17 cellular contexts compared by ENCODE assay signal in the genomic region with DNA sequence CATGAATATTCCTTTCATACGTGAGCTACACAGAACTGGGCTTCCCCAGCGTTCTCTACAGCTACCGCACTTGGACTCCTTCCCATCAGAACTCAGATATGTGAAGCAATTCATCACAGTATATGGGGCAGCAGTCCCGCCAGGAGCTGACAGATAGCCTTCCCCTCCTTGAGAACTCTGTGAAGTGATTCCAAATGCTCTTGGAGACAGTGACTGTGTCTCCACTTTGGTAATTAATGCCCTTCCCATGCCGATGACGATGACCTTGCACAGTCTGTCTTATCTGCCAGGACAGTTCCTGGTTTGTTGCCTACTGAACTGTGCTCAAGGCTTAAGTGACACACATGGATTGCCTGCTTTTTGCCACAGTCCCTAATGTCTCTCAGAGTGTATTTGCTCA.
A peak's percentile ranks its signal among the peaks of the same experiment; 100 is the strongest.
DNase-seq lines count a peak whose midpoint lies in the region; ATAC-seq and TF ChIP-seq lines count a peak whose summit lies in the region.
"Had no signal": no experiment of that assay in that cellular context is flagged by ENCODE, and none has a peak within 500 bp of the region (broad histone marks: within the 10 kb centered on the region; RNA-seq: fewer than 3 reads in every experiment).

No MANE protein-coding gene starts in this region.

- 67 to 69% methylated on average over 6 of the region's 6 CpGs for WGBS in sigmoid colon, 2 donors

- H3K9me3 ChIP-seq in CD8-positive, alpha-beta T cell (ENCODE audit: low read length), result no peaks in the 10 kb centered on the region
- H3K9me3 ChIP-seq in sigmoid colon, result no peaks in the 10 kb centered on the region

- no peak for TF ChIP-seq CTCF in CD8-positive, alpha-beta T cell (IDR thresholded peaks at IDR 0.05)
- no peak for TF ChIP-seq CTCF in sigmoid colon (IDR thresholded peaks at IDR 0.05)

- no peaks in the 10 kb centered on the region for H3K9me3 Mint-ChIP-seq in CD8-positive, alpha-beta T cell
- H3K9me3 Mint-ChIP-seq: activated B cell treated with CpG ODN at 0.5 μM for 24 hours, endodermal cell had no signal

- peaks cover 81% of the 10 kb centered on the region for H3K36me3 Mint-ChIP-seq in CD8-positive, alpha-beta T cell

- no peak for TF ChIP-seq EP300 in sigmoid colon (IDR thresholded peaks at IDR 0.05)

- no peak for TF ChIP-seq POLR2A in sigmoid colon (IDR thresholded peaks at IDR 0.05)

- H3K4me1 ChIP-seq in CD8-positive, alpha-beta T cell (ENCODE audit: insufficient read depth, low read length), result peaks cover 26% of the 10 kb centered on the region
- H3K4me1 ChIP-seq in sigmoid colon, result peaks cover 0 to 7% (median 3%) of the 10 kb centered on the region in 4 donors

- ATAC-seq in CD8-positive, alpha-beta T cell, result no peak
- ATAC-seq in left colon (peak; percentile 57), HG03280 (IDR thresholded peaks at IDR 0.05; ENCODE audit: unreplicated experiment) (no peak), HG03135 (IDR thresholded peaks at IDR 0.05; ENCODE audit: unreplicated experiment) (no peak)
- ATAC-seq: activated CD8-positive, alpha-beta memory T cell treated with anti-CD3 and anti-CD28 coated beads, Interleukin-2, amount 10 ng/mL, durations not matched to agents 7 days and 5 days; Panc1 had no signal

- POLR2A ChIA-PET in CD8-positive, alpha-beta T cell (lab: Charles Lee), result no interaction called here

- peak overlapping the region; percentile 64 for H3K27ac Mint-ChIP-seq in CD8-positive, alpha-beta T cell
- H3K27ac Mint-ChIP-seq: activated B cell treated with CpG ODN at 0.5 μM for 24 hours; activated CD8-positive, alpha-beta memory T cell treated with anti-CD3 and anti-CD28 coated beads, Interleukin-2, amount 10 ng/mL, durations not matched to agents 7 days and 5 days; endodermal cell had no signal

- peaks cover 25% of the 10 kb centered on the region for H3K36me3 ChIP-seq in CD8-positive, alpha-beta T cell (ENCODE audit: insufficient read depth, low read length)
- no peaks in the 10 kb centered on the region for H3K36me3 ChIP-seq in sigmoid colon

- CTCF ChIA-PET in CD8-positive, alpha-beta T cell (lab: Charles Lee), result interaction anchor here (0.7 to 1.8 kb wide), 4 partner anchors 12 to 343 kb away, joined by 3 to 6 read pairs (median 4); a partner anchor contains a TSS

- no peak for DNase-seq in CD8-positive, alpha-beta T cell
- DNase-seq in cerebellar cortex (ENCODE audit: low spot score), result peak; percentile 68
- DNase-seq in left colon, result no peak
- DNase-seq in sigmoid colon, result peak; percentile 70
- DNase-seq in hippocampal formation (lab: John Stamatoyannopoulos, UW), result no peak
- no peak for DNase-seq in nucleus accumbens (lab: John Stamatoyannopoulos, UW)
- DNase-seq: activated B cell treated with CpG ODN at 0.5 μM for 24 hours; activated CD8-positive, alpha-beta memory T cell treated with anti-CD3 and anti-CD28 coated beads, Interleukin-2, amount 10 ng/mL, durations not matched to agents 7 days and 5 days; activated naive CD4-positive, alpha-beta T cell treated with Interleukin-2 at 50 U/mL for 16 hours; endodermal cell; Kasumi-1; NCI-H187; NCI-H526; SW 1271 had no signal

- no peaks in the 10 kb centered on the region for H3K27me3 Mint-ChIP-seq in CD8-positive, alpha-beta T cell (ENCODE audit: low read depth)
- H3K27me3 Mint-ChIP-seq: activated B cell treated with CpG ODN at 0.5 μM for 24 hours; activated CD8-positive, alpha-beta memory T cell treated with anti-CD3 and anti-CD28 coated beads, Interleukin-2, amount 10 ng/mL, durations not matched to agents 7 days and 5 days had no signal

- H3K4me3 Mint-ChIP-seq in CD8-positive, alpha-beta T cell, result no peak overlapping the region
- H3K4me3 Mint-ChIP-seq: activated B cell treated with CpG ODN at 0.5 μM for 24 hours; activated CD8-positive, alpha-beta memory T cell treated with anti-CD3 and anti-CD28 coated beads, Interleukin-2, amount 10 ng/mL, durations not matched to agents 7 days and 5 days; endodermal cell had no signal

- intact Hi-C loops in CD8-positive, alpha-beta T cell (cut with DNase I, micrococcal nuclease), result loop anchor here in 1 of 2 experiments (10.0 kb wide), 1 partner anchor 645 kb away; no protein-coding TSS in a partner anchor
- intact Hi-C loops in left colon (cut with DNase I, micrococcal nuclease), result no loop called here
- intact Hi-C loops in sigmoid colon (cut with DNase I), result loop anchor here (10.0 kb wide), 1 partner anchor 645 kb away; no protein-coding TSS in a partner anchor

- H3K27me3 ChIP-seq in CD8-positive, alpha-beta T cell (ENCODE audit: insufficient read depth, low read length), result no peaks in the 10 kb centered on the region
- H3K27me3 ChIP-seq in sigmoid colon, result no peaks in the 10 kb centered on the region

- peaks cover 85% of the 10 kb centered on the region for H3K4me1 Mint-ChIP-seq in CD8-positive, alpha-beta T cell (ENCODE audit: low read depth)

- no peak overlapping the region for H3K27ac ChIP-seq in CD8-positive, alpha-beta T cell (ENCODE audit: low read depth, low read length)
- H3K27ac ChIP-seq in sigmoid colon, result peak overlapping the region in 1 of 4 donors; percentile 74

- H3K4me3 ChIP-seq in CD8-positive, alpha-beta T cell (ENCODE audit: low read depth, low read length), result no peak overlapping the region
- H3K4me3 ChIP-seq in sigmoid colon, result no peak overlapping the region

Comparison
In these comparisons a context has a peak if more than half of its experiments do, and no peak if none do; other contexts are left out.
1. DNase-seq: peak in cerebellar cortex (single experiment) and sigmoid colon (single experiment); none in CD8-positive, alpha-beta T cell (0 of 7), left colon (0 of 2), hippocampal formation (0 of 2) and nucleus accumbens (0 of 56).